Comparison of ENCODE assay signal across 9 cellular contexts in genomic region chr18:55419939-55420664, GRCh38.
A peak's percentile ranks its signal among the peaks of the same experiment; 100 is the strongest.
DNase-seq lines count a peak whose midpoint lies in the region; ATAC-seq, FAIRE-seq and TF ChIP-seq lines count a peak whose summit lies in the region.
"Had no signal": no experiment of that assay in that cellular context is flagged by ENCODE, and none has a peak within 500 bp of the region (broad histone marks: within the 10 kb centered on the region; RNA-seq: fewer than 3 reads in every experiment).

No MANE protein-coding gene starts in this region.

- no peaks in the 10 kb centered on the region for H3K36me3 ChIP-seq in osteoblast (ENCODE audit: insufficient read depth, low read length)
- H3K36me3 ChIP-seq in SK-N-SH (replicated peaks in 1 of 2; ENCODE audit: control insufficient read depth in 1 of 2, insufficient read depth in 2 of 2, low read length in 1 of 2): no peaks in the 10 kb centered on the region

- peak overlapping the region; percentile 70 for H3K4me3 ChIP-seq in osteoblast (ENCODE audit: insufficient read depth, low read length)
- H3K4me3 ChIP-seq in SK-N-SH (ENCODE audit: low read depth in 2 of 2, low read length in 1 of 2): no peak overlapping the region

- peak overlapping the region; percentile 83 for H3K4me2 ChIP-seq in osteoblast (ENCODE audit: insufficient read depth, low read length)
- no peak overlapping the region for H3K4me2 ChIP-seq in SK-N-SH

- intact Hi-C loops in dendritic cell treated with granulocyte-macrophage colony-stimulating factor and Interleukin-4, amounts not matched to agents 40 ng/mL and 50 ng/mL, for 4 days (cut with micrococcal nuclease): loop anchor here (5.0 to 10.0 kb wide), 2 partner anchors 165 to 188 kb away; partner anchors contain the start of gene TCF4

- peak overlapping the region; percentile 61 for H2AFZ ChIP-seq in osteoblast (ENCODE audit: low read length)
- H2AFZ ChIP-seq in SK-N-SH (ENCODE audit: low read depth): no peak overlapping the region

- no peaks in the 10 kb centered on the region for H3K9me2 ChIP-seq in SK-N-SH

- ATAC-seq in HG02981 (IDR thresholded peaks at IDR 0.05; ENCODE audit: unreplicated experiment): peak; percentile 15

- no peaks in the 10 kb centered on the region for H4K20me1 ChIP-seq in osteoblast (ENCODE audit: insufficient read depth, low read length)
- H4K20me1 ChIP-seq in SK-N-SH (ENCODE audit: insufficient read depth): no peaks in the 10 kb centered on the region

- WGBS in SK-N-SH (ENCODE audit: low lambda C conversion rate): 84% methylated on average over 7 of the region's 7 CpGs

- peaks cover 62% of the 10 kb centered on the region for H3K79me2 ChIP-seq in osteoblast (ENCODE audit: insufficient read depth, low read length)
- peaks cover 85% of the 10 kb centered on the region for H3K79me2 ChIP-seq in SK-N-SH (ENCODE audit: insufficient read depth)

- H3K9me3 Mint-ChIP-seq in dendritic cell treated with granulocyte-macrophage colony-stimulating factor and Interleukin-4, amounts not matched to agents 40 ng/mL and 50 ng/mL, for 4 days: no peaks in the 10 kb centered on the region

- CTCF ChIA-PET in SK-N-SH (lab: Yijun Ruan, JAX): no interaction called here

- H3K27ac ChIP-seq in osteoblast (ENCODE audit: low read depth, low read length) (peak overlapping the region; percentile 88), SK-N-SH (ENCODE audit: low read depth in 2 of 2, low read length in 1 of 2) (peak overlapping the region in 1 of 2 experiments; percentile 39; a peak in 3 of 4 replicates)

- TF ChIP-seq POLR2A in GM12891 (IDR thresholded peaks at IDR 0.05; ENCODE audit: low read depth, low read length): no peak

- H3K36me3 Mint-ChIP-seq in dendritic cell treated with granulocyte-macrophage colony-stimulating factor and Interleukin-4, amounts not matched to agents 40 ng/mL and 50 ng/mL, for 4 days (ENCODE audit: low read depth): no peaks in the 10 kb centered on the region

- H3K4me1 Mint-ChIP-seq in dendritic cell treated with granulocyte-macrophage colony-stimulating factor and Interleukin-4, amounts not matched to agents 40 ng/mL and 50 ng/mL, for 4 days (ENCODE audit: low read depth): peaks cover 15% of the 10 kb centered on the region

- no peak for TF ChIP-seq RAD21 in SK-N-SH (IDR thresholded peaks at IDR 0.05; ENCODE audit: low read length)

- H3K4me1 ChIP-seq in osteoblast (ENCODE audit: insufficient read depth, low read length) (peaks cover 29% of the 10 kb centered on the region), SK-N-SH (ENCODE audit: control insufficient read depth in 1 of 2, insufficient read depth in 2 of 2, low read depth in 1 of 2, low read length in 1 of 2) (peaks cover 40 to 51% of the 10 kb centered on the region in 2 experiments; a peak in 3 of 4 replicates)

- POLR2A ChIA-PET in SK-N-SH (lab: Yijun Ruan, JAX): no interaction called here

- no peaks in the 10 kb centered on the region for H3K27me3 Mint-ChIP-seq in dendritic cell treated with granulocyte-macrophage colony-stimulating factor and Interleukin-4, amounts not matched to agents 40 ng/mL and 50 ng/mL, for 4 days

- TF ChIP-seq CTCF in osteoblast (IDR thresholded peaks at IDR 0.05; ENCODE audit: extremely low read depth, low read depth, low read length): no peak
- TF ChIP-seq CTCF in SK-N-SH (IDR thresholded peaks at IDR 0.05): no peak

- H3K4me3 Mint-ChIP-seq in dendritic cell treated with granulocyte-macrophage colony-stimulating factor and Interleukin-4, amounts not matched to agents 40 ng/mL and 50 ng/mL, for 4 days: peak overlapping the region; percentile 26

- H3K27ac Mint-ChIP-seq in dendritic cell treated with granulocyte-macrophage colony-stimulating factor and Interleukin-4, amounts not matched to agents 40 ng/mL and 50 ng/mL, for 4 days: peak overlapping the region; percentile 38

- H3K9me3 ChIP-seq in osteoblast (ENCODE audit: low read depth, low read length): no peaks in the 10 kb centered on the region
- H3K9me3 ChIP-seq in SK-N-SH: no peaks in the 10 kb centered on the region

- TF ChIP-seq EP300 in SK-N-SH (IDR thresholded peaks at IDR 0.05; ENCODE audit: borderline replicate concordance in 1 of 2, low read depth in 1 of 2, low read length in 1 of 2): no peak

- peaks cover 5% of the 10 kb centered on the region for H3F3A ChIP-seq in SK-N-SH (replicated peaks; ENCODE audit: insufficient read depth)

- H3K27me3 ChIP-seq in osteoblast (ENCODE audit: insufficient read depth, low read length): no peaks in the 10 kb centered on the region
- no peaks in the 10 kb centered on the region for H3K27me3 ChIP-seq in SK-N-SH (ENCODE audit: insufficient read depth)

- peak; percentile 67 for FAIRE-seq in GM12891 (lab: Jason Lieb, UNC)
- FAIRE-seq: TTC549 had no signal

- DNase-seq in GM12891 (ENCODE audit: insufficient read length, low spot score) (no peak), osteoblast (ENCODE audit: insufficient read length, low spot score, missing footprints) (peak; percentile 35), mesenteric fat pad (ENCODE audit: low spot score) (no peak), SK-N-SH (no peak), MV-4-11 (lab: John Stamatoyannopoulos, UW) (no peak), cortex of kidney (lab: John Stamatoyannopoulos, UW) (no peak)

- H3K9ac ChIP-seq in SK-N-SH: no peak overlapping the region

TF ChIP-seq in GM12891, 5 proteins besides CTCF, POLR2A, EP300 and RAD21:
- no peak for TF ChIP-seq POLR2AphosphoS5 (IDR thresholded peaks at IDR 0.05; ENCODE audit: low read depth, low read length)
- no peak for TF ChIP-seq PAX5 (IDR thresholded peaks at IDR 0.05; ENCODE audit: insufficient read depth, low read length, severe bottlenecking)
- TF ChIP-seq SPI1 (IDR thresholded peaks at IDR 0.05; ENCODE audit: low read depth, low read length): no peak
- no peak for TF ChIP-seq TAF1 (IDR thresholded peaks at IDR 0.05; ENCODE audit: low read depth, low read length)
- no peak for TF ChIP-seq POU2F2 (IDR thresholded peaks at IDR 0.05; ENCODE audit: low read depth, low read length)

TF ChIP-seq in SK-N-SH, 30 proteins besides CTCF, POLR2A, EP300 and RAD21:
- TF ChIP-seq, protein P1, sequence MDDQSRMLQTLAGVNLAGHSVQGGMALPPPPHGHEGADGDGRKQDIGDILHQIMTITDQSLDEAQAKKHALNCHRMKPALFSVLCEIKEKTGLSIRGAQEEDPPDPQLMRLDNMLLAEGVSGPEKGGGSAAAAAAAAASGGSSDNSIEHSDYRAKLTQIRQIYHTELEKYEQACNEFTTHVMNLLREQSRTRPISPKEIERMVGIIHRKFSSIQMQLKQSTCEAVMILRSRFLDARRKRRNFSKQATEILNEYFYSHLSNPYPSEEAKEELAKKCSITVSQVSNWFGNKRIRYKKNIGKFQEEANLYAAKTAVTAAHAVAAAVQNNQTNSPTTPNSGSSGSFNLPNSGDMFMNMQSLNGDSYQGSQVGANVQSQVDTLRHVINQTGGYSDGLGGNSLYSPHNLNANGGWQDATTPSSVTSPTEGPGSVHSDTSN (IDR thresholded peaks at IDR 0.05): no peak
- TF ChIP-seq TAF1 (IDR thresholded peaks at IDR 0.05; ENCODE audit: borderline replicate concordance, low read depth, low read length): no peak
- no peak for TF ChIP-seq FOXJ3 (CRISPR knock-in tag; IDR thresholded peaks at IDR 0.05)
- no peak for TF ChIP-seq CHD2 (IDR thresholded peaks at IDR 0.05; ENCODE audit: low read length, partially characterized antibody)
- no peak for TF ChIP-seq SMC3 (IDR thresholded peaks at IDR 0.05; ENCODE audit: low read depth, low read length)
- no peak for TF ChIP-seq IRF3 (IDR thresholded peaks at IDR 0.05; ENCODE audit: low read depth, low read length)
- TF ChIP-seq NRF1 (IDR thresholded peaks at IDR 0.05; ENCODE audit: low read depth, low read length): no peak
- TF ChIP-seq MAX (IDR thresholded peaks at IDR 0.05; ENCODE audit: low read depth): no peak
- TF ChIP-seq JUND (IDR thresholded peaks at IDR 0.05): no peak
- TF ChIP-seq USF2 (IDR thresholded peaks at IDR 0.05; ENCODE audit: borderline replicate concordance, low read depth, low read length): no peak
- TF ChIP-seq ELF1 (IDR thresholded peaks at IDR 0.05): no peak
- no peak for TF ChIP-seq POLR2AphosphoS5 (IDR thresholded peaks at IDR 0.05; ENCODE audit: low read depth, low read length)
- no peak for TF ChIP-seq TEAD4 (IDR thresholded peaks at IDR 0.05; ENCODE audit: borderline replicate concordance, insufficient read depth)
- TF ChIP-seq EZH2phosphoT487 (IDR thresholded peaks at IDR 0.05; ENCODE audit: borderline replicate concordance, low read depth): no peak
- no peak for TF ChIP-seq RFX5 (IDR thresholded peaks at IDR 0.05; ENCODE audit: low read length)
- no peak for TF ChIP-seq TCF12 (IDR thresholded peaks at IDR 0.05)
- TF ChIP-seq FOSL2 (IDR thresholded peaks at IDR 0.05; ENCODE audit: borderline replicate concordance, low read depth): no peak
- TF ChIP-seq FOXM1 (IDR thresholded peaks at IDR 0.05; ENCODE audit: low read depth): no peak
- TF ChIP-seq RCOR1 (IDR thresholded peaks at IDR 0.05; ENCODE audit: low read length): no peak
